Comparison of ENCODE assay signal across 11 cellular contexts in the genomic region with DNA sequence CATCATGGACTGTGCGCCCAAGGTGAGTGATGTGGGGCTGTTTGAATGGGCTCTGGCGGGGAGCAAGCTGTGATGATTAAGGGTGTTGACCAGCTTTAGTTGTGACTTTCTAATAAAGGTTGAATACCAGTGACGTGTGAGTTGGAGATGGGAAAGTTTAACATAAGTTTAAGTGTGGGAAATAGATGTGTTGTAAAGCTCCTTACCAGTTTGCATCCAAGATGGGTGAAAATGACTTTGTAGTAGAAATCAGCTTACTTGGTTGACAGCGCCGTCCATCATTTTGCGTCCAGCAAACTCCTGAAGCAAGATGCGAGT. TPM values are rescaled to one million over a fixed set of nuclear protein-coding genes. Genes with fewer than 3 reads are reported as not detected.
DNase-seq lines count a peak whose midpoint lies in the region; ATAC-seq, FAIRE-seq and TF ChIP-seq lines count a peak whose summit lies in the region.
"Had no signal": no experiment of that assay in that cellular context is flagged by ENCODE, and none has a peak within 500 bp of the region (broad histone marks: within the 10 kb centered on the region; RNA-seq: fewer than 3 reads in every experiment).

No MANE protein-coding gene starts in this region.

- no peaks in the 10 kb centered on the region for H3K27me3 Mint-ChIP-seq in activated T-cell treated with anti-CD3 and anti-CD28 coated beads, Interleukin-2, amount 50 U/mL, for 24 hours
- no peaks in the 10 kb centered on the region for H3K27me3 Mint-ChIP-seq in activated naive CD8-positive, alpha-beta T cell treated with anti-CD3 and anti-CD28 coated beads, Interleukin-2, amount 10 ng/mL, durations not matched to agents 7 days and 5 days

- peaks cover 3 to 6% of the 10 kb centered on the region in 2 experiments; a peak in 3 of 5 replicates for H3K36me3 ChIP-seq in HepG2 (replicated peaks in 1 of 2; ENCODE audit: control insufficient read depth in 1 of 2, insufficient read depth in 2 of 2, low read length in 2 of 2)
- peaks cover 11 to 32% of the 10 kb centered on the region in 2 donors for H3K36me3 ChIP-seq in neuronal stem cell (replicated peaks in 1 of 2; ENCODE audit: control insufficient read depth in 2 of 2, insufficient read depth in 2 of 2, low read length in 2 of 2)

- intact Hi-C loops in HepG2 (cut with micrococcal nuclease; ENCODE audit: unreplicated experiment) = no loop called here

- TF ChIP-seq POLR2A in HepG2 (IDR thresholded peaks at IDR 0.05; ENCODE audit: insufficient read depth in 1 of 2, low read depth in 2 of 2, low read length in 2 of 2) = no peak

- no peaks in the 10 kb centered on the region for H4K20me1 ChIP-seq in HepG2 (ENCODE audit: insufficient read depth, low read length)

- H2AK5ac ChIP-seq in neuronal stem cell (ENCODE audit: low read depth, low read length) = no peak overlapping the region

- H3K23ac ChIP-seq in neuronal stem cell (ENCODE audit: low read depth, low read length, poor library complexity) = no peak overlapping the region

- no peak overlapping the region for H2BK120ac ChIP-seq in neuronal stem cell (ENCODE audit: low read depth, low read length)

- peak overlapping the region; percentile 59 for H3K27ac ChIP-seq in HepG2 (ENCODE audit: extremely low read length, insufficient read depth, low read length)
- peak overlapping the region; percentile 5 for H3K27ac ChIP-seq in substantia nigra (ENCODE audit: low read depth, low read length, poor library complexity, severe bottlenecking)
- no peak overlapping the region for H3K27ac ChIP-seq in neuronal stem cell (replicated peaks; ENCODE audit: low read length)
- H3K27ac ChIP-seq: parathyroid adenoma had no signal

- peak overlapping the region; percentile 77 for H3K4me3 Mint-ChIP-seq in activated T-cell treated with anti-CD3 and anti-CD28 coated beads, Interleukin-2, amount 50 U/mL, for 24 hours
- peak overlapping the region; percentile 95 for H3K4me3 Mint-ChIP-seq in activated naive CD8-positive, alpha-beta T cell treated with anti-CD3 and anti-CD28 coated beads, Interleukin-2, amount 10 ng/mL, durations not matched to agents 7 days and 5 days

- peaks cover 69% of the 10 kb centered on the region for H3K4me1 Mint-ChIP-seq in activated T-cell treated with anti-CD3 and anti-CD28 coated beads, Interleukin-2, amount 50 U/mL, for 24 hours (ENCODE audit: low read depth)
- H3K4me1 Mint-ChIP-seq in activated naive CD8-positive, alpha-beta T cell treated with anti-CD3 and anti-CD28 coated beads, Interleukin-2, amount 10 ng/mL, durations not matched to agents 7 days and 5 days = peaks cover 52% of the 10 kb centered on the region

- H3K79me2 ChIP-seq in HepG2 (ENCODE audit: insufficient read depth, low read length) = no peaks in the 10 kb centered on the region
- H3K79me2 ChIP-seq: parathyroid adenoma had no signal

- H3K18ac ChIP-seq in neuronal stem cell (ENCODE audit: low read length) = no peak overlapping the region

- peaks cover 32% of the 10 kb centered on the region for H3K4me1 ChIP-seq in HepG2 (ENCODE audit: insufficient read depth, low read length)
- no peaks in the 10 kb centered on the region for H3K4me1 ChIP-seq in neuronal stem cell (ENCODE audit: control insufficient read depth in 2 of 2, insufficient read depth in 1 of 2, low read depth in 1 of 2, low read length in 2 of 2)
- H3K4me1 ChIP-seq: parathyroid adenoma had no signal

- H3K9ac ChIP-seq in HepG2 (ENCODE audit: insufficient read depth, low read depth, low read length) = peak overlapping the region; percentile 45; the same call in 1 of the 2 replicates
- no peak overlapping the region for H3K9ac ChIP-seq in neuronal stem cell (ENCODE audit: low read depth, low read length, poor library complexity)
- H3K9ac ChIP-seq: parathyroid adenoma had no signal

- H3K9me3 ChIP-seq in HepG2 (ENCODE audit: low read length) (no peaks in the 10 kb centered on the region), neuronal stem cell (replicated peaks in 1 of 2; ENCODE audit: control insufficient read depth in 2 of 2, insufficient read depth in 1 of 2, low read depth in 1 of 2, low read length in 2 of 2) (peaks cover 0 to 2% of the 10 kb centered on the region in 2 donors)

- H2BK15ac ChIP-seq in neuronal stem cell (ENCODE audit: low read length) = no peak overlapping the region

- no peak for DNase-seq in activated T-cell treated with anti-CD3 and anti-CD28 coated beads, Interleukin-2, amount 50 U/mL, for 24 hours
- DNase-seq in activated T-cell treated with anti-CD3 and anti-CD28 coated beads for 4 hours (no peak), HepG2 (ENCODE audit: low spot score) (no peak), substantia nigra (lab: John Stamatoyannopoulos, UW) (no peak), neuronal stem cell (ENCODE audit: low spot score) (no peak), midbrain (lab: John Stamatoyannopoulos, UW) (no peak), DMS153 (lab: John Stamatoyannopoulos, UW) (no peak)
- no peak for DNase-seq in activated naive CD8-positive, alpha-beta T cell treated with anti-CD3 and anti-CD28 coated beads, Interleukin-2, amount 10 ng/mL, durations not matched to agents 7 days and 5 days
- DNase-seq: aorta, NCI-H526 had no signal

- H3K27me3 ChIP-seq in HepG2 (ENCODE audit: control insufficient read depth in 1 of 2, insufficient read depth in 2 of 2, low read length in 2 of 2) (no peaks in the 10 kb centered on the region), neuronal stem cell (ENCODE audit: control insufficient read depth in 3 of 3, insufficient read depth in 3 of 3, low read depth in 1 of 3, low read length in 3 of 3) (no peaks in the 10 kb centered on the region)

- H3K4me3 ChIP-seq in HepG2 (replicated peaks in 1 of 3; ENCODE audit: insufficient read depth in 1 of 3, low read depth in 2 of 3, low read length in 3 of 3) (peak overlapping the region in 2 of 3 experiments; percentile 55 to 58; a peak in 4 of 6 replicates), neuronal stem cell (ENCODE audit: low read length in 2 of 2) (no peak overlapping the region)

- H4K8ac ChIP-seq in neuronal stem cell (ENCODE audit: low read depth, low read length) = no peak overlapping the region

- peak overlapping the region; percentile 88 for H3K4me2 ChIP-seq in HepG2 (ENCODE audit: low read depth, low read length)
- H3K4me2 ChIP-seq in neuronal stem cell (ENCODE audit: insufficient read depth, low read length, poor library complexity, severe bottlenecking) = no peak overlapping the region

- peaks cover 66% of the 10 kb centered on the region for H3K36me3 Mint-ChIP-seq in activated T-cell treated with anti-CD3 and anti-CD28 coated beads, Interleukin-2, amount 50 U/mL, for 24 hours (ENCODE audit: low read depth)
- H3K36me3 Mint-ChIP-seq in activated naive CD8-positive, alpha-beta T cell treated with anti-CD3 and anti-CD28 coated beads, Interleukin-2, amount 10 ng/mL, durations not matched to agents 7 days and 5 days = peaks cover 41% of the 10 kb centered on the region

- WGBS in HepG2 (ENCODE audit: low lambda C conversion rate) = 74% methylated on average over 7 of the region's 7 CpGs
- WGBS in neuronal stem cell (ENCODE audit: extremely low coverage in 2 of 2, insufficient read length in 2 of 2, insufficient replicate concordance in 1 of 2), 2 donors = 100% methylated on average over 1 of the region's 7 CpGs; no CpG with 5 or more reads in 1 of the 2 donors

- no peaks in the 10 kb centered on the region for H3K79me1 ChIP-seq in neuronal stem cell (ENCODE audit: low read depth, low read length)

- H2BK12ac ChIP-seq in neuronal stem cell (ENCODE audit: low read length) = no peak overlapping the region

- TF ChIP-seq EP300 in HepG2 (IDR thresholded peaks at IDR 0.05; ENCODE audit: low read depth in 2 of 2, low read length in 2 of 2) (no peak), HepG2 (CRISPR knock-in tag; IDR thresholded peaks at IDR 0.05; ENCODE audit: borderline replicate concordance) (no peak)

- POLR2A ChIA-PET in activated naive CD8-positive, alpha-beta T cell treated with anti-CD3 and anti-CD28 coated beads, Interleukin-2, amount 10 ng/mL, durations not matched to agents 7 days and 5 days (lab: Charles Lee) = interaction anchor here (0.9 to 3.5 kb wide), 13 partner anchors 10 to 57 kb away, joined by 3 to 49 read pairs (median 6); partner anchors contain the start of genes AURKA, CSTF1 and RTF2
- POLR2A ChIA-PET in HepG2 (lab: Yijun Ruan, JAX) = interaction anchor here (1.1 to 5.5 kb wide), 4 partner anchors 10 to 56 kb away, joined by 3 to 50 read pairs (median 9); partner anchors contain the start of genes AURKA, CSTF1 and RTF2

- no peak overlapping the region for H2AFZ ChIP-seq in HepG2 (ENCODE audit: low read length)
- H2AFZ ChIP-seq in neuronal stem cell (ENCODE audit: low read length) = no peak overlapping the region
- H2AFZ ChIP-seq: parathyroid adenoma had no signal

- H3K4ac ChIP-seq in neuronal stem cell (ENCODE audit: low read length) = no peak overlapping the region

- no peak for TF ChIP-seq RAD21 in HepG2 (CRISPR knock-in tag; IDR thresholded peaks at IDR 0.05)

- no peak for TF ChIP-seq CTCF in HepG2 (CRISPR knock-in tag; IDR thresholded peaks at IDR 0.05)

- CTCF ChIA-PET in HepG2 (lab: Yijun Ruan, JAX; ENCODE audit: low intra/inter-chr PET ratio, low total read pairs) = no interaction called here

- no peak overlapping the region for H3K14ac ChIP-seq in neuronal stem cell (ENCODE audit: low read length)

- in situ Hi-C loops in HepG2 (cut with HindIII; ENCODE audit: extremely low pct_ligation_motif_present, low pct_unique_long_range_greater_than_20kb) = no loop called here

- H2BK5ac ChIP-seq in neuronal stem cell (ENCODE audit: low read length) = no peak overlapping the region

- ATAC-seq in activated naive CD8-positive, alpha-beta T cell treated with anti-CD3 and anti-CD28 coated beads, Interleukin-2, amount 10 ng/mL, durations not matched to agents 7 days and 5 days (ENCODE audit: low read depth) = no peak
- no peak for ATAC-seq in HepG2

- H4K91ac ChIP-seq in neuronal stem cell (ENCODE audit: low read depth, low read length, poor library complexity) = no peak overlapping the region

- no peak for FAIRE-seq in HepG2 (lab: Jason Lieb, UNC)

- BruUV-seq in HepG2 (replicated peaks; lab: Mats Ljungman, UMichigan) = TSS peak; percentile 11

- H3K27ac Mint-ChIP-seq in activated T-cell treated with anti-CD3 and anti-CD28 coated beads, Interleukin-2, amount 50 U/mL, for 24 hours = peak overlapping the region; percentile 92
- H3K27ac Mint-ChIP-seq in activated naive CD8-positive, alpha-beta T cell treated with anti-CD3 and anti-CD28 coated beads, Interleukin-2, amount 10 ng/mL, durations not matched to agents 7 days and 5 days = peak overlapping the region; percentile 98

- H3K9me3 Mint-ChIP-seq in activated T-cell treated with anti-CD3 and anti-CD28 coated beads, Interleukin-2, amount 50 U/mL, for 24 hours = no peaks in the 10 kb centered on the region
- H3K9me3 Mint-ChIP-seq in activated naive CD8-positive, alpha-beta T cell treated with anti-CD3 and anti-CD28 coated beads, Interleukin-2, amount 10 ng/mL, durations not matched to agents 7 days and 5 days = no peaks in the 10 kb centered on the region

RNA-seq across cellular contexts. Expression of gene CASS4, which starts 0.4 kb away (rescaled TPM):
- total RNA-seq in activated naive CD8-positive, alpha-beta T cell treated with anti-CD3 and anti-CD28 coated beads, Interleukin-2, amount 10 ng/mL, durations not matched to agents 7 days and 5 days = 10 to 100 TPM; 14.2 to 18.7 TPM
- 0.38 and 0.49 TPM in 2 replicates for total RNA-seq in HepG2 (2016; rRNA removed; fragmentation: Illumina TruSeq; extraction: Trizol)
- total RNA-seq in HepG2 (2016; cell fraction: cytosol; rRNA removed; fragmentation: Illumina TruSeq; extraction: Trizol; ENCODE audit: low read depth) = 0.09 TPM in 1 of 2 replicates, not detected in the other
- total RNA-seq in HepG2 (2016; cell fraction: insoluble cytoplasmic fraction; rRNA removed; fragmentation: Illumina TruSeq; extraction: Trizol) = 0.28 and 0.35 TPM in 2 replicates
- total RNA-seq in HepG2 (2016; cell fraction: membrane; rRNA removed; fragmentation: Illumina TruSeq; extraction: Trizol) = 0.17 and 0.31 TPM in 2 replicates
- 0.53 and 0.65 TPM in 2 replicates for total RNA-seq in HepG2 (2016; cell fraction: nucleus; rRNA removed; fragmentation: Illumina TruSeq; extraction: Trizol)
- polyA plus RNA-seq in HepG2 (2011; rRNA removed) = 0.17 and 0.25 TPM in 2 replicates
- polyA plus RNA-seq in HepG2 (2011; cell fraction: cytosol; rRNA removed) = 0.10 and 0.17 TPM in 2 replicates
- 0.35 and 0.50 TPM in 2 replicates for polyA plus RNA-seq in HepG2 (2011; cell fraction: nucleus; rRNA removed)
- 0.17 and 0.23 TPM in 2 replicates for polyA plus RNA-seq in HepG2 (2012)
- not detected in 2 replicates for polyA plus RNA-seq in HepG2 (2016; cell fraction: cytosol; fragmentation: Illumina TruSeq; extraction: Trizol; ENCODE audit: low read depth)
- polyA plus RNA-seq in HepG2 (2016; cell fraction: insoluble cytoplasmic fraction; fragmentation: Illumina TruSeq; extraction: Trizol; ENCODE audit: low read depth) = 0.30 and 0.41 TPM in 2 replicates
- polyA plus RNA-seq in HepG2 (2016; cell fraction: membrane; fragmentation: Illumina TruSeq; extraction: Trizol; ENCODE audit: low read depth) = 0.06 and 0.08 TPM in 2 replicates
- 0.21 and 0.48 TPM in 2 replicates for polyA plus RNA-seq in HepG2 (2016; cell fraction: nucleus; fragmentation: Illumina TruSeq; extraction: Trizol; ENCODE audit: insufficient read depth, low read depth)
- polyA minus RNA-seq in HepG2 (2011; rRNA and poly(A)+ RNA removed; ENCODE audit: low replicate concordance) = 0.06 and 0.07 TPM in 2 replicates
- polyA minus RNA-seq in HepG2 (2011; cell fraction: cytosol; rRNA and poly(A)+ RNA removed) = 0.26 TPM in 1 of 2 replicates, not detected in the other
- 0.26 and 0.50 TPM in 2 replicates for polyA minus RNA-seq in HepG2 (2011; cell fraction: nucleus; rRNA and poly(A)+ RNA removed)
- polyA plus RNA-seq in neuronal stem cell (2013, experiment 1 of 2) = 0.22 TPM
- polyA plus RNA-seq in neuronal stem cell (2013, experiment 2 of 2) = 0.28 TPM

RNA-seq across cellular contexts. Expression of gene CSTF1, which starts 20.0 kb away (rescaled TPM):
- 10 to 100 TPM; 55.7 to 58.3 TPM for total RNA-seq in activated naive CD8-positive, alpha-beta T cell treated with anti-CD3 and anti-CD28 coated beads, Interleukin-2, amount 10 ng/mL, durations not matched to agents 7 days and 5 days
- total RNA-seq in HepG2 (2016; rRNA removed; fragmentation: Illumina TruSeq; extraction: Trizol) = 70.9 and 105 TPM in 2 replicates
- 17.0 and 17.9 TPM in 2 replicates for total RNA-seq in HepG2 (2016; cell fraction: cytosol; rRNA removed; fragmentation: Illumina TruSeq; extraction: Trizol; ENCODE audit: low read depth)
- total RNA-seq in HepG2 (2016; cell fraction: insoluble cytoplasmic fraction; rRNA removed; fragmentation: Illumina TruSeq; extraction: Trizol) = 72.4 and 104 TPM in 2 replicates
- 37.3 and 42.3 TPM in 2 replicates for total RNA-seq in HepG2 (2016; cell fraction: membrane; rRNA removed; fragmentation: Illumina TruSeq; extraction: Trizol)
- 53.7 and 58.2 TPM in 2 replicates for total RNA-seq in HepG2 (2016; cell fraction: nucleus; rRNA removed; fragmentation: Illumina TruSeq; extraction: Trizol)
- polyA plus RNA-seq in HepG2 (2011; rRNA removed) = 67.9 and 100 TPM in 2 replicates
- polyA plus RNA-seq in HepG2 (2011; cell fraction: cytosol; rRNA removed) = 63.9 and 67.0 TPM in 2 replicates
- polyA plus RNA-seq in HepG2 (2011; cell fraction: nucleus; rRNA removed) = 63.5 and 65.1 TPM in 2 replicates
- polyA plus RNA-seq in HepG2 (2012) = 39.4 and 55.3 TPM in 2 replicates
- polyA plus RNA-seq in HepG2 (2016; cell fraction: cytosol; fragmentation: Illumina TruSeq; extraction: Trizol; ENCODE audit: low read depth) = 8.4 and 10.8 TPM in 2 replicates
- 89.9 and 97.0 TPM in 2 replicates for polyA plus RNA-seq in HepG2 (2016; cell fraction: insoluble cytoplasmic fraction; fragmentation: Illumina TruSeq; extraction: Trizol; ENCODE audit: low read depth)
- polyA plus RNA-seq in HepG2 (2016; cell fraction: membrane; fragmentation: Illumina TruSeq; extraction: Trizol; ENCODE audit: low read depth) = 17.6 and 17.8 TPM in 2 replicates
- polyA plus RNA-seq in HepG2 (2016; cell fraction: nucleus; fragmentation: Illumina TruSeq; extraction: Trizol; ENCODE audit: insufficient read depth, low read depth) = 76.3 and 78.8 TPM in 2 replicates
- polyA minus RNA-seq in HepG2 (2011; rRNA and poly(A)+ RNA removed; ENCODE audit: low replicate concordance) = 186 and 265 TPM in 2 replicates
- polyA minus RNA-seq in HepG2 (2011; cell fraction: cytosol; rRNA and poly(A)+ RNA removed) = 59.5 and 62.1 TPM in 2 replicates
- polyA minus RNA-seq in HepG2 (2011; cell fraction: nucleus; rRNA and poly(A)+ RNA removed) = 49.2 and 64.4 TPM in 2 replicates
- 28.7 TPM for polyA plus RNA-seq in neuronal stem cell (2013, experiment 1 of 2)
- polyA plus RNA-seq in neuronal stem cell (2013, experiment 2 of 2) = 29.5 TPM

RNA-seq across cellular contexts. Expression of gene AURKA, which starts 20.4 kb away (rescaled TPM):
- total RNA-seq in activated naive CD8-positive, alpha-beta T cell treated with anti-CD3 and anti-CD28 coated beads, Interleukin-2, amount 10 ng/mL, durations not matched to agents 7 days and 5 days = 10 to 100 TPM; 52.4 to 60.1 TPM
- 224 and 335 TPM in 2 replicates for total RNA-seq in HepG2 (2016; rRNA removed; fragmentation: Illumina TruSeq; extraction: Trizol)
- total RNA-seq in HepG2 (2016; cell fraction: cytosol; rRNA removed; fragmentation: Illumina TruSeq; extraction: Trizol; ENCODE audit: low read depth) = 127 and 136 TPM in 2 replicates
- 218 and 331 TPM in 2 replicates for total RNA-seq in HepG2 (2016; cell fraction: insoluble cytoplasmic fraction; rRNA removed; fragmentation: Illumina TruSeq; extraction: Trizol)
- 173 and 174 TPM in 2 replicates for total RNA-seq in HepG2 (2016; cell fraction: membrane; rRNA removed; fragmentation: Illumina TruSeq; extraction: Trizol)
- total RNA-seq in HepG2 (2016; cell fraction: nucleus; rRNA removed; fragmentation: Illumina TruSeq; extraction: Trizol) = 85.9 and 90.8 TPM in 2 replicates
- polyA plus RNA-seq in HepG2 (2011; rRNA removed) = 55.7 and 96.4 TPM in 2 replicates
- polyA plus RNA-seq in HepG2 (2011; cell fraction: cytosol; rRNA removed) = 60.3 and 70.8 TPM in 2 replicates
- polyA plus RNA-seq in HepG2 (2011; cell fraction: nucleus; rRNA removed) = 23.6 and 31.7 TPM in 2 replicates
- polyA plus RNA-seq in HepG2 (2012) = 41.6 and 70.4 TPM in 2 replicates
- 36.5 and 39.6 TPM in 2 replicates for polyA plus RNA-seq in HepG2 (2016; cell fraction: cytosol; fragmentation: Illumina TruSeq; extraction: Trizol; ENCODE audit: low read depth)
- polyA plus RNA-seq in HepG2 (2016; cell fraction: insoluble cytoplasmic fraction; fragmentation: Illumina TruSeq; extraction: Trizol; ENCODE audit: low read depth) = 285 and 289 TPM in 2 replicates
- 72.5 and 73.7 TPM in 2 replicates for polyA plus RNA-seq in HepG2 (2016; cell fraction: membrane; fragmentation: Illumina TruSeq; extraction: Trizol; ENCODE audit: low read depth)
- 111 and 116 TPM in 2 replicates for polyA plus RNA-seq in HepG2 (2016; cell fraction: nucleus; fragmentation: Illumina TruSeq; extraction: Trizol; ENCODE audit: insufficient read depth, low read depth)
- 63.7 and 146 TPM in 2 replicates for polyA minus RNA-seq in HepG2 (2011; rRNA and poly(A)+ RNA removed; ENCODE audit: low replicate concordance)
- 43.1 and 61.1 TPM in 2 replicates for polyA minus RNA-seq in HepG2 (2011; cell fraction: cytosol; rRNA and poly(A)+ RNA removed)
- polyA minus RNA-seq in HepG2 (2011; cell fraction: nucleus; rRNA and poly(A)+ RNA removed) = 25.4 and 35.1 TPM in 2 replicates
- polyA plus RNA-seq in neuronal stem cell (2013, experiment 1 of 2) = 113 TPM
- polyA plus RNA-seq in neuronal stem cell (2013, experiment 2 of 2) = 109 TPM

RNA-seq across cellular contexts. Expression of gene FAM210B, which starts 53.7 kb away (rescaled TPM):
- 10 to 100 TPM; 10.9 to 13.6 TPM for total RNA-seq in activated naive CD8-positive, alpha-beta T cell treated with anti-CD3 and anti-CD28 coated beads, Interleukin-2, amount 10 ng/mL, durations not matched to agents 7 days and 5 days
- 75.9 and 88.4 TPM in 2 replicates for total RNA-seq in HepG2 (2016; rRNA removed; fragmentation: Illumina TruSeq; extraction: Trizol)
- total RNA-seq in HepG2 (2016; cell fraction: cytosol; rRNA removed; fragmentation: Illumina TruSeq; extraction: Trizol; ENCODE audit: low read depth) = 43.4 and 46.3 TPM in 2 replicates
- total RNA-seq in HepG2 (2016; cell fraction: insoluble cytoplasmic fraction; rRNA removed; fragmentation: Illumina TruSeq; extraction: Trizol) = 80.4 and 87.7 TPM in 2 replicates
- 112 and 113 TPM in 2 replicates for total RNA-seq in HepG2 (2016; cell fraction: membrane; rRNA removed; fragmentation: Illumina TruSeq; extraction: Trizol)
- total RNA-seq in HepG2 (2016; cell fraction: nucleus; rRNA removed; fragmentation: Illumina TruSeq; extraction: Trizol) = 48.9 and 57.6 TPM in 2 replicates
- 107 and 111 TPM in 2 replicates for polyA plus RNA-seq in HepG2 (2011; rRNA removed)
- polyA plus RNA-seq in HepG2 (2011; cell fraction: cytosol; rRNA removed) = 81.6 and 121 TPM in 2 replicates
- 21.7 and 28.8 TPM in 2 replicates for polyA plus RNA-seq in HepG2 (2011; cell fraction: nucleus; rRNA removed)
- polyA plus RNA-seq in HepG2 (2012) = 87.6 and 100 TPM in 2 replicates
- 74.9 and 84.3 TPM in 2 replicates for polyA plus RNA-seq in HepG2 (2016; cell fraction: cytosol; fragmentation: Illumina TruSeq; extraction: Trizol; ENCODE audit: low read depth)
- 128 and 133 TPM in 2 replicates for polyA plus RNA-seq in HepG2 (2016; cell fraction: insoluble cytoplasmic fraction; fragmentation: Illumina TruSeq; extraction: Trizol; ENCODE audit: low read depth)
- polyA plus RNA-seq in HepG2 (2016; cell fraction: membrane; fragmentation: Illumina TruSeq; extraction: Trizol; ENCODE audit: low read depth) = 136 and 137 TPM in 2 replicates
- polyA plus RNA-seq in HepG2 (2016; cell fraction: nucleus; fragmentation: Illumina TruSeq; extraction: Trizol; ENCODE audit: insufficient read depth, low read depth) = 94.3 and 100 TPM in 2 replicates
- 14.9 and 72.3 TPM in 2 replicates for polyA minus RNA-seq in HepG2 (2011; rRNA and poly(A)+ RNA removed; ENCODE audit: low replicate concordance)
- 60.3 and 67.3 TPM in 2 replicates for polyA minus RNA-seq in HepG2 (2011; cell fraction: cytosol; rRNA and poly(A)+ RNA removed)
- 45.2 and 49.0 TPM in 2 replicates for polyA minus RNA-seq in HepG2 (2011; cell fraction: nucleus; rRNA and poly(A)+ RNA removed)
- 32.5 TPM for polyA plus RNA-seq in neuronal stem cell (2013, experiment 1 of 2)
- 32.4 TPM for polyA plus RNA-seq in neuronal stem cell (2013, experiment 2 of 2)

RNA-seq across cellular contexts. Expression of gene RTF2, which starts 56.0 kb away (rescaled TPM):
- 100 to 1,000 TPM in 1 of 2 experiments, 10 to 100 TPM in 1; 99.8 to 101 TPM for total RNA-seq in activated naive CD8-positive, alpha-beta T cell treated with anti-CD3 and anti-CD28 coated beads, Interleukin-2, amount 10 ng/mL, durations not matched to agents 7 days and 5 days
- total RNA-seq in HepG2 (2016; rRNA removed; fragmentation: Illumina TruSeq; extraction: Trizol) = 142 and 202 TPM in 2 replicates
- total RNA-seq in HepG2 (2016; cell fraction: cytosol; rRNA removed; fragmentation: Illumina TruSeq; extraction: Trizol; ENCODE audit: low read depth) = 22.9 and 24.0 TPM in 2 replicates
- 146 and 210 TPM in 2 replicates for total RNA-seq in HepG2 (2016; cell fraction: insoluble cytoplasmic fraction; rRNA removed; fragmentation: Illumina TruSeq; extraction: Trizol)
- total RNA-seq in HepG2 (2016; cell fraction: membrane; rRNA removed; fragmentation: Illumina TruSeq; extraction: Trizol) = 48.4 and 48.7 TPM in 2 replicates
- 61.3 and 68.9 TPM in 2 replicates for total RNA-seq in HepG2 (2016; cell fraction: nucleus; rRNA removed; fragmentation: Illumina TruSeq; extraction: Trizol)
- polyA plus RNA-seq in HepG2 (2011; rRNA removed) = 73.3 and 81.8 TPM in 2 replicates
- polyA plus RNA-seq in HepG2 (2011; cell fraction: cytosol; rRNA removed) = 75.5 and 78.1 TPM in 2 replicates
- 56.4 and 58.3 TPM in 2 replicates for polyA plus RNA-seq in HepG2 (2011; cell fraction: nucleus; rRNA removed)
- 65.9 and 76.5 TPM in 2 replicates for polyA plus RNA-seq in HepG2 (2012)
- 23.4 and 24.1 TPM in 2 replicates for polyA plus RNA-seq in HepG2 (2016; cell fraction: cytosol; fragmentation: Illumina TruSeq; extraction: Trizol; ENCODE audit: low read depth)
- 194 and 208 TPM in 2 replicates for polyA plus RNA-seq in HepG2 (2016; cell fraction: insoluble cytoplasmic fraction; fragmentation: Illumina TruSeq; extraction: Trizol; ENCODE audit: low read depth)
- 36.9 and 38.6 TPM in 2 replicates for polyA plus RNA-seq in HepG2 (2016; cell fraction: membrane; fragmentation: Illumina TruSeq; extraction: Trizol; ENCODE audit: low read depth)
- 117 and 121 TPM in 2 replicates for polyA plus RNA-seq in HepG2 (2016; cell fraction: nucleus; fragmentation: Illumina TruSeq; extraction: Trizol; ENCODE audit: insufficient read depth, low read depth)
- 51.8 and 70.9 TPM in 2 replicates for polyA minus RNA-seq in HepG2 (2011; rRNA and poly(A)+ RNA removed; ENCODE audit: low replicate concordance)
- 30.7 and 31.2 TPM in 2 replicates for polyA minus RNA-seq in HepG2 (2011; cell fraction: cytosol; rRNA and poly(A)+ RNA removed)
- 36.6 and 37.0 TPM in 2 replicates for polyA minus RNA-seq in HepG2 (2011; cell fraction: nucleus; rRNA and poly(A)+ RNA removed)
- 48.3 TPM for polyA plus RNA-seq in neuronal stem cell (2013, experiment 1 of 2)
- 45.7 TPM for polyA plus RNA-seq in neuronal stem cell (2013, experiment 2 of 2)

Comparison
In these comparisons a context has a peak if more than half of its experiments do, and no peak if none do; other contexts are left out.
1. H3K4me3 ChIP-seq: peak in HepG2 (2 of 3); none in neuronal stem cell (0 of 2).
2. RNA of gene CASS4, which starts 0.4 kb away (total RNA-seq): 14.2 to 18.7 TPM in activated naive CD8-positive, alpha-beta T cell treated with anti-CD3 and anti-CD28 coated beads, Interleukin-2, amount 10 ng/mL, durations not matched to agents 7 days and 5 days; 0.09 to 0.65 TPM in HepG2; every median in the first group is over 4 times any median in the second.